1 cellular context compared by ENCODE assay signal in genomic region chr2:153871231-153872221, GRCh38.
A peak's percentile ranks its signal among the peaks of the same experiment; 100 is the strongest.
TF ChIP-seq lines count a peak whose summit lies in the region.

Gene GALNT13, plus strand, starts transcription at chr2:153871922.

TF ChIP-seq in HepG2, 621 proteins besides CTCF, POLR2A, EP300 and RAD21 (continued from another document and continues in another):
- TF ChIP-seq ZBTB49 (CRISPR knock-in tag; IDR thresholded peaks at IDR 0.05; ENCODE audit: borderline replicate concordance) (no peak), CEBPG (CRISPR knock-in tag; IDR thresholded peaks at IDR 0.05) (no peak), ZNF33B (CRISPR knock-in tag; IDR thresholded peaks at IDR 0.05) (no peak), ZNF670 (CRISPR knock-in tag; IDR thresholded peaks at IDR 0.05; ENCODE audit: borderline replicate concordance) (no peak), MTERF4 (CRISPR knock-in tag; IDR thresholded peaks at IDR 0.05) (no peak), GRHL1 (CRISPR knock-in tag; conservative IDR thresholded peaks at IDR 0.05) (no peak), TRIM24 (CRISPR knock-in tag; IDR thresholded peaks at IDR 0.05) (no peak), ZNF232 (CRISPR knock-in tag; IDR thresholded peaks at IDR 0.05; ENCODE audit: borderline replicate concordance) (no peak), THAP11 (CRISPR knock-in tag; IDR thresholded peaks at IDR 0.05) (no peak), FOXA3 (CRISPR knock-in tag; IDR thresholded peaks at IDR 0.05) (no peak), ZNF12 (CRISPR knock-in tag; IDR thresholded peaks at IDR 0.05) (no peak), SRSF4 (IDR thresholded peaks at IDR 0.05; ENCODE audit: low read depth, low read length, poor library complexity, severe bottlenecking) (no peak), ELF4 (CRISPR knock-in tag; IDR thresholded peaks at IDR 0.05; ENCODE audit: borderline replicate concordance) (no peak), HNF1A (IDR thresholded peaks at IDR 0.05; ENCODE audit: low read depth) (no peak), HNF1A (CRISPR knock-in tag; IDR thresholded peaks at IDR 0.05; ENCODE audit: borderline replicate concordance) (no peak), ERF (CRISPR knock-in tag; IDR thresholded peaks at IDR 0.05) (no peak), ZNF30 (CRISPR knock-in tag; IDR thresholded peaks at IDR 0.05) (no peak), BATF2 (CRISPR knock-in tag; IDR thresholded peaks at IDR 0.05) (no peak), NAIF1 (CRISPR knock-in tag; IDR thresholded peaks at IDR 0.05; ENCODE audit: borderline replicate concordance) (no peak), AHR (CRISPR knock-in tag; IDR thresholded peaks at IDR 0.05) (no peak), NFIB (CRISPR knock-in tag; IDR thresholded peaks at IDR 0.05; ENCODE audit: borderline replicate concordance) (no peak), FOXM1 (CRISPR knock-in tag; IDR thresholded peaks at IDR 0.05) (no peak), ELK4 (CRISPR knock-in tag; IDR thresholded peaks at IDR 0.05; ENCODE audit: borderline replicate concordance) (no peak), ZNF660 (CRISPR knock-in tag; IDR thresholded peaks at IDR 0.05; ENCODE audit: borderline replicate concordance, low read depth) (no peak), FUBP1 (CRISPR knock-in tag; IDR thresholded peaks at IDR 0.05; ENCODE audit: borderline replicate concordance) (no peak), DMAP1 (CRISPR knock-in tag; IDR thresholded peaks at IDR 0.05) (no peak), PATZ1 (CRISPR knock-in tag; IDR thresholded peaks at IDR 0.05) (peak; percentile 80), ZMYM3 (CRISPR knock-in tag; IDR thresholded peaks at IDR 0.05) (no peak), EZH2 (conservative IDR thresholded peaks at IDR 0.05; ENCODE audit: low read depth, low read length) (no peak), SMARCE1 (IDR thresholded peaks at IDR 0.05; ENCODE audit: borderline replicate concordance) (no peak), POLR2AphosphoS2 (IDR thresholded peaks at IDR 0.05; ENCODE audit: low read depth, low read length) (no peak), HNRNPLL (IDR thresholded peaks at IDR 0.05; ENCODE audit: low read depth, low read length, poor library complexity, severe bottlenecking) (peak; percentile 82), ZMYM4 (CRISPR knock-in tag; IDR thresholded peaks at IDR 0.05) (peak; percentile 68), HOXA3 (CRISPR knock-in tag; IDR thresholded peaks at IDR 0.05) (peak; percentile 46; the same call in 1 of the 2 replicates), CREB1 (IDR thresholded peaks at IDR 0.05) (no peak), CREB1 (CRISPR knock-in tag; IDR thresholded peaks at IDR 0.05) (peak; percentile 47), ZNF496 (CRISPR knock-in tag; IDR thresholded peaks at IDR 0.05; ENCODE audit: insufficient replicate concordance) (no peak), TAF15 (IDR thresholded peaks at IDR 0.05; ENCODE audit: low read depth, low read length, poor library complexity, severe bottlenecking) (no peak), GLI4 (CRISPR knock-in tag; IDR thresholded peaks at IDR 0.05; ENCODE audit: borderline replicate concordance) (no peak), KLF9 (CRISPR knock-in tag; IDR thresholded peaks at IDR 0.05; ENCODE audit: low read depth) (no peak), ZFP82 (CRISPR knock-in tag; IDR thresholded peaks at IDR 0.05; ENCODE audit: borderline replicate concordance) (no peak), ZNF800 (CRISPR knock-in tag; IDR thresholded peaks at IDR 0.05) (peak; percentile 60; the same call in 1 of the 2 replicates), ZNF616 (CRISPR knock-in tag; IDR thresholded peaks at IDR 0.05; ENCODE audit: low read depth) (no peak), NRL (CRISPR knock-in tag; IDR thresholded peaks at IDR 0.05; ENCODE audit: borderline replicate concordance) (no peak), GPN1 (CRISPR knock-in tag; IDR thresholded peaks at IDR 0.05; ENCODE audit: borderline replicate concordance) (no peak), ZNF33A (CRISPR knock-in tag; IDR thresholded peaks at IDR 0.05; ENCODE audit: borderline replicate concordance) (no peak), ZNF503 (CRISPR knock-in tag; IDR thresholded peaks at IDR 0.05) (no peak)
